Comparison of ENCODE assay signal across 9 cellular contexts in genomic region chr4:825063-825968, GRCh38. TPM values are rescaled to one million over a fixed set of nuclear protein-coding genes. Genes with fewer than 3 reads are reported as not detected.
DNase-seq lines count a peak whose midpoint lies in the region; ATAC-seq and TF ChIP-seq lines count a peak whose summit lies in the region.
"Had no signal": no experiment of that assay in that cellular context is flagged by ENCODE, and none has a peak within 500 bp of the region (broad histone marks: within the 10 kb centered on the region; RNA-seq: fewer than 3 reads in every experiment).

No MANE protein-coding gene starts in this region.

- DNase-seq in CD8-positive, alpha-beta memory T cell = peak; percentile 15 to 56 (median 31)
- DNase-seq in KBM-7 (peak; percentile 43), colonic mucosa (no peak), memory B cell (ENCODE audit: low spot score in 2 of 2) (no peak), NCI-H524 (lab: John Stamatoyannopoulos, UW) (no peak)

- H3K4me1 Mint-ChIP-seq in CD8-positive, alpha-beta memory T cell = peaks cover 5 to 8% (median 5%) of the 10 kb centered on the region in 3 donors
- peaks cover 10% of the 10 kb centered on the region for H3K4me1 Mint-ChIP-seq in memory B cell

- in situ Hi-C loops in KBM-7 (cut with MboI; ENCODE audit: low pct_unique_long_range_greater_than_20kb, low sequenced_read_pairs) = no loop called here

- intact Hi-C loops in colonic mucosa (cut with DNase I) = no loop called here

- no peaks in the 10 kb centered on the region for H3K4me1 ChIP-seq in CD8-positive, alpha-beta memory T cell (ENCODE audit: insufficient read depth, low read length)
- H3K4me1 ChIP-seq in colonic mucosa = peaks cover 4% of the 10 kb centered on the region

- no peak overlapping the region for H3K27ac Mint-ChIP-seq in CD8-positive, alpha-beta memory T cell
- peak overlapping the region; percentile 22 for H3K27ac Mint-ChIP-seq in memory B cell

- no peak overlapping the region for H3K9ac ChIP-seq in colonic mucosa (ENCODE audit: low read depth in 2 of 2, low read length in 2 of 2)

- H3K4me3 ChIP-seq in CD8-positive, alpha-beta memory T cell (ENCODE audit: low read length) = no peak overlapping the region
- peak overlapping the region; percentile 27 for H3K4me3 ChIP-seq in colonic mucosa

- no peak for TF ChIP-seq CTCF in colonic mucosa (IDR thresholded peaks at IDR 0.05)

- peaks cover 37% of the 10 kb centered on the region for H3K27me3 ChIP-seq in CD8-positive, alpha-beta memory T cell (ENCODE audit: insufficient read depth, low read length, poor library complexity, severe bottlenecking)
- peaks cover 37% of the 10 kb centered on the region for H3K27me3 ChIP-seq in colonic mucosa

- CTCF ChIA-PET in CD8-positive, alpha-beta memory T cell (lab: Charles Lee) = interaction anchor here (0.6 kb wide), 1 partner anchor 698 kb away, joined by 3 read pairs; no protein-coding TSS in a partner anchor

- no peaks in the 10 kb centered on the region for H3K9me3 Mint-ChIP-seq in CD8-positive, alpha-beta memory T cell
- peaks cover 3% of the 10 kb centered on the region for H3K9me3 Mint-ChIP-seq in memory B cell

- ATAC-seq in memory B cell (ENCODE audit: low read depth) (peak; percentile 54), HG02623 (IDR thresholded peaks at IDR 0.05; ENCODE audit: unreplicated experiment) (no peak), GM18520 (IDR thresholded peaks at IDR 0.05; ENCODE audit: unreplicated experiment) (no peak), GM19452 (IDR thresholded peaks at IDR 0.05; ENCODE audit: unreplicated experiment) (no peak)

- peaks cover 0 to 7% (median 0%) of the 10 kb centered on the region in 3 donors for H3K36me3 Mint-ChIP-seq in CD8-positive, alpha-beta memory T cell
- H3K36me3 Mint-ChIP-seq in memory B cell = peaks cover 9% of the 10 kb centered on the region

- peak overlapping the region in 2 of 7 donors; percentile 26 to 32 for H3K4me3 Mint-ChIP-seq in CD8-positive, alpha-beta memory T cell
- H3K4me3 Mint-ChIP-seq in memory B cell = peak overlapping the region; percentile 57

- H3K27me3 Mint-ChIP-seq in CD8-positive, alpha-beta memory T cell = peaks cover 33 to 49% of the 10 kb centered on the region in 2 donors
- H3K27me3 Mint-ChIP-seq in memory B cell = peaks cover 24% of the 10 kb centered on the region

- H3K36me3 ChIP-seq in CD8-positive, alpha-beta memory T cell (ENCODE audit: insufficient read depth, low read length) = no peaks in the 10 kb centered on the region
- H3K36me3 ChIP-seq in colonic mucosa = no peaks in the 10 kb centered on the region

- no peaks in the 10 kb centered on the region for H3K9me3 ChIP-seq in CD8-positive, alpha-beta memory T cell (ENCODE audit: low read length)
- no peaks in the 10 kb centered on the region for H3K9me3 ChIP-seq in colonic mucosa

- H3K27ac ChIP-seq in CD8-positive, alpha-beta memory T cell (ENCODE audit: low read depth, low read length) = no peak overlapping the region
- no peak overlapping the region for H3K27ac ChIP-seq in colonic mucosa
- H3K27ac ChIP-seq: epithelial cell of prostate had no signal

- POLR2A ChIA-PET in CD8-positive, alpha-beta memory T cell (lab: Charles Lee) = no interaction called here

RNA-seq across cellular contexts. Expression of gene CPLX1, which starts 0.6 kb away (rescaled TPM):
- under 1 TPM; 0.13 to 0.16 TPM for total RNA-seq in CD8-positive, alpha-beta memory T cell
- polyA plus RNA-seq in CD8-positive, alpha-beta memory T cell = not detected
- 10 to 100 TPM in 1 of 2 donors, 1 to 10 TPM in 1; 2.7 to 16.5 TPM for total RNA-seq in colonic mucosa

Comparison
In these comparisons a context has a peak if more than half of its experiments do, and no peak if none do; other contexts are left out.
1. DNase-seq: peak in CD8-positive, alpha-beta memory T cell (5 of 5) and KBM-7 (single experiment); none in colonic mucosa (single experiment), memory B cell (0 of 2) and NCI-H524 (0 of 2).